In genomic region chr3:184237772-184238171, GRCh38 we compare ENCODE assay signal across 16 cellular contexts. TPM values are rescaled to one million over a fixed set of nuclear protein-coding genes. Genes with fewer than 3 reads are reported as not detected.
"Had no signal": no experiment of that assay in that cellular context is flagged by ENCODE, and none has a peak within 500 bp of the region (broad histone marks: within the 10 kb centered on the region; RNA-seq: fewer than 3 reads in every experiment).

No MANE protein-coding gene starts in this region.

- H3K4me1 Mint-ChIP-seq: stimulated activated naive CD8-positive, alpha-beta T cell treated with anti-CD3 and anti-CD28 coated beads, Interleukin-15, amount 100 ng/mL, for 72 hours had no signal

- H3K4me3 ChIP-seq: dorsolateral prefrontal cortex, lower lobe of right lung, testis had no signal

- H3K4me3 Mint-ChIP-seq: activated naive CD8-positive, alpha-beta T cell treated with anti-CD3 and anti-CD28 coated beads for 36 hours; activated T-cell treated with anti-CD3 and anti-CD28 coated beads, Interleukin-2, amount 50 U/mL, for 4 hours; stimulated activated naive CD8-positive, alpha-beta T cell treated with anti-CD3 and anti-CD28 coated beads, Interleukin-15, amount 100 ng/mL, for 72 hours had no signal

- H3K27ac ChIP-seq: brain microvascular endothelial cell, lower lobe of right lung, testis had no signal

- DNase-seq: activated CD4-positive, alpha-beta T cell treated with anti-CD3 and anti-CD28 coated beads, Interleukin-2, amount 50 U/mL, for 48 hours; activated gamma-delta T cell treated with Interleukin-2 at 50 U/mL for 16 hours; activated naive CD8-positive, alpha-beta T cell treated with anti-CD3 and anti-CD28 coated beads for 36 hours; activated T-cell treated with anti-CD3 and anti-CD28 coated beads, Interleukin-2, amount 50 U/mL, for 4 hours; brain microvascular endothelial cell; hypothalamus; midbrain; stimulated activated CD4-positive, alpha-beta T cell treated with anti-CD3 and anti-CD28 coated beads, Interleukin-15, amount 100 ng/mL, for 24 hours; stimulated activated CD4-positive, alpha-beta T cell treated with anti-CD3 and anti-CD28 coated beads, Interleukin-4, amount 100 ng/mL, for 24 hours; stimulated activated naive CD8-positive, alpha-beta T cell treated with anti-CD3 and anti-CD28 coated beads, Interleukin-15, amount 100 ng/mL, for 72 hours; testis had no signal

- H3K4me1 ChIP-seq: lower lobe of right lung had no signal

- ATAC-seq: activated CD4-positive, CD25-positive, alpha-beta regulatory T cell treated with anti-CD3 and anti-CD28 coated beads, Interleukin-2, amount 50 U/mL, for 24 hours; activated T-cell treated with anti-CD3 and anti-CD28 coated beads, Interleukin-2, amount 50 U/mL, for 4 hours; lower lobe of right lung; stimulated activated naive CD8-positive, alpha-beta T cell treated with anti-CD3 and anti-CD28 coated beads, Interleukin-15, amount 100 ng/mL, for 72 hours had no signal

- H3K9me3 Mint-ChIP-seq: activated naive CD8-positive, alpha-beta T cell treated with anti-CD3 and anti-CD28 coated beads for 36 hours; activated T-cell treated with anti-CD3 and anti-CD28 coated beads, Interleukin-2, amount 50 U/mL, for 4 hours; stimulated activated naive CD8-positive, alpha-beta T cell treated with anti-CD3 and anti-CD28 coated beads, Interleukin-15, amount 100 ng/mL, for 72 hours had no signal

- H3K27me3 ChIP-seq: dorsolateral prefrontal cortex, testis had no signal

- H3K9me3 ChIP-seq: lower lobe of right lung, testis had no signal

- H3K27ac Mint-ChIP-seq: activated naive CD8-positive, alpha-beta T cell treated with anti-CD3 and anti-CD28 coated beads for 36 hours; stimulated activated naive CD8-positive, alpha-beta T cell treated with anti-CD3 and anti-CD28 coated beads, Interleukin-15, amount 100 ng/mL, for 72 hours had no signal

RNA-seq across cellular contexts. Expression of gene VWA5B2, which starts 8.4 kb away (rescaled TPM):
- total RNA-seq: activated naive CD8-positive, alpha-beta T cell treated with anti-CD3 and anti-CD28 coated beads for 36 hours; skeletal muscle tissue had no signal

RNA-seq across cellular contexts. Expression of gene CAMK2N2, which starts 23.6 kb away (rescaled TPM):
- total RNA-seq: activated naive CD8-positive, alpha-beta T cell treated with anti-CD3 and anti-CD28 coated beads for 36 hours; lower lobe of right lung; skeletal muscle tissue had no signal

RNA-seq across cellular contexts. Expression of gene ECE2, which starts 38.0 kb away (rescaled TPM):
- total RNA-seq: activated naive CD8-positive, alpha-beta T cell treated with anti-CD3 and anti-CD28 coated beads for 36 hours; activated T-cell treated with anti-CD3 and anti-CD28 coated beads, Interleukin-2, amount 50 U/mL, for 4 hours; lower lobe of right lung; skeletal muscle tissue; urinary bladder had no signal
